ENCODE assay signal across 17 cellular contexts in genomic region chr2:58862234-58862633, GRCh38.
A peak's percentile ranks its signal among the peaks of the same experiment; 100 is the strongest.
DNase-seq lines count a peak whose midpoint lies in the region; ATAC-seq and TF ChIP-seq lines count a peak whose summit lies in the region.
"Had no signal": no experiment of that assay in that cellular context is flagged by ENCODE, and none has a peak within 500 bp of the region (broad histone marks: within the 10 kb centered on the region; RNA-seq: fewer than 3 reads in every experiment).

No MANE protein-coding gene starts in this region.

- H3K36me3 Mint-ChIP-seq in CD4-positive, alpha-beta T cell (ENCODE audit: low read depth), result no peaks in the 10 kb centered on the region
- no peaks in the 10 kb centered on the region for H3K36me3 Mint-ChIP-seq in natural killer cell

- H3K27ac ChIP-seq in CD4-positive, alpha-beta T cell (ENCODE audit: low read depth, low read length), result no peak overlapping the region
- H3K27ac ChIP-seq: body of pancreas, hepatocyte, HL-60 had no signal

- no peak for TF ChIP-seq CTCF in CD4-positive, alpha-beta T cell (IDR thresholded peaks at IDR 0.05)
- no peak for TF ChIP-seq CTCF in natural killer cell (IDR thresholded peaks at IDR 0.05)

- no peak overlapping the region for H3K27ac Mint-ChIP-seq in CD4-positive, alpha-beta T cell
- H3K27ac Mint-ChIP-seq in natural killer cell, result no peak overlapping the region
- H3K27ac Mint-ChIP-seq: B cell had no signal

- H3K4me3 Mint-ChIP-seq in CD4-positive, alpha-beta T cell, result no peak overlapping the region
- no peak overlapping the region for H3K4me3 Mint-ChIP-seq in natural killer cell
- H3K4me3 Mint-ChIP-seq: B cell had no signal

- H3K9me3 Mint-ChIP-seq in CD4-positive, alpha-beta T cell, result no peaks in the 10 kb centered on the region
- peaks cover 0 to 3% of the 10 kb centered on the region in 2 donors for H3K9me3 Mint-ChIP-seq in natural killer cell

- POLR2A ChIA-PET in CD4-positive, alpha-beta T cell (lab: Charles Lee), result no interaction called here

- H3K4me1 Mint-ChIP-seq in CD4-positive, alpha-beta T cell (ENCODE audit: low read depth), result peaks cover 6% of the 10 kb centered on the region
- no peaks in the 10 kb centered on the region for H3K4me1 Mint-ChIP-seq in natural killer cell

- H3K27me3 ChIP-seq in CD4-positive, alpha-beta T cell (ENCODE audit: control insufficient read depth, insufficient read depth, low read length), result no peaks in the 10 kb centered on the region
- H3K27me3 ChIP-seq: body of pancreas, hepatocyte had no signal

- no peaks in the 10 kb centered on the region for H3K9me3 ChIP-seq in CD4-positive, alpha-beta T cell (ENCODE audit: control insufficient read depth, low read length)
- H3K9me3 ChIP-seq: body of pancreas had no signal

- CTCF ChIA-PET in CD4-positive, alpha-beta T cell (lab: Charles Lee), result no interaction called here

- DNase-seq in kidney tubule cell (ENCODE audit: low spot score) (peak; percentile 41), NCI-H2171 treated with DMSO at 0.1 percent for 48 hours (lab: John Stamatoyannopoulos, UW) (no peak), natural killer cell (no peak)
- DNase-seq in CD4-positive, alpha-beta T cell, result no peak
- DNase-seq: body of pancreas, H7, left cardiac atrium, NCI-H146, NCI-H526 treated with DMSO at 0.1 percent for 48 hours, posterior cingulate gyrus had no signal

- ATAC-seq in GM18870 (IDR thresholded peaks at IDR 0.05; ENCODE audit: unreplicated experiment) (peak; percentile 50), GM21825 (IDR thresholded peaks at IDR 0.05; ENCODE audit: unreplicated experiment) (peak; percentile 63), HG03175 (IDR thresholded peaks at IDR 0.05; ENCODE audit: unreplicated experiment) (peak; percentile 55), natural killer cell (no peak)
- ATAC-seq in CD4-positive, alpha-beta T cell (ENCODE audit: poor library complexity), result no peak
- ATAC-seq: body of pancreas, left cardiac atrium, Panc1 had no signal

- intact Hi-C loops in CD4-positive, alpha-beta T cell (cut with DNase I, micrococcal nuclease), result no loop called here
- intact Hi-C loops in natural killer cell (cut with micrococcal nuclease), result no loop called here

- no peaks in the 10 kb centered on the region for H3K27me3 Mint-ChIP-seq in CD4-positive, alpha-beta T cell
- H3K27me3 Mint-ChIP-seq in natural killer cell (ENCODE audit: low read depth in 2 of 2), result no peaks in the 10 kb centered on the region
- H3K27me3 Mint-ChIP-seq: B cell had no signal

Comparison
In these comparisons a context has a peak if more than half of its experiments do, and no peak if none do; other contexts are left out.
1. ATAC-seq: peak in GM18870 (single experiment), GM21825 (single experiment) and HG03175 (single experiment); none in CD4-positive, alpha-beta T cell (single experiment) and natural killer cell (0 of 3).